ENCODE assay signal across 26 cellular contexts in the genomic region with DNA sequence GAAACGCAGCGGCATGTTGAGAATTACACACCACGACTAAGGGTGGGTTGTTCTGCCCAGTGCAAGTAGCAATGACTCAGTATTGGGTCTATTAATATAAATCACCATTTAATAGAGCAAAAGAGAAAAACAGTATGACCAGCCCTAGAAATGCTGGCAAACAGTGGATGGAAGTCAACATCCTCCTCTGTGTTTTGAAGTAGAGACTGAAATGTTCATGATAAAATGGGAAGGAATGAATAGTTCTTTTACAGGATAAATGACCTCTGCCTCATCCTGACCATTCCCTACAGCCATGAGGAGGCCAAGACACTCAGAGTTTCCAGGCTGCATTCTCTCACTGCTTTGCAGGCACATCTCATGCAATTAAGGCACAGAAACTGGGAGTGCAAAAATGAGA.
A peak's percentile ranks its signal among the peaks of the same experiment; 100 is the strongest.
DNase-seq lines count a peak whose midpoint lies in the region; ATAC-seq and TF ChIP-seq lines count a peak whose summit lies in the region.
"Had no signal": no experiment of that assay in that cellular context is flagged by ENCODE, and none has a peak within 500 bp of the region (broad histone marks: within the 10 kb centered on the region; RNA-seq: fewer than 3 reads in every experiment).

No MANE protein-coding gene starts in this region.

- H3K4me1 ChIP-seq in sigmoid colon (peaks cover 0 to 12% (median 7%) of the 10 kb centered on the region in 4 donors), foreskin keratinocyte (peaks cover 8% of the 10 kb centered on the region)
- H3K4me1 ChIP-seq: colonic mucosa had no signal

- H3K4me1 Mint-ChIP-seq in activated naive CD4-positive, alpha-beta T cell treated with anti-CD3 and anti-CD28 coated beads, Interleukin-2, amount 10 ng/mL, durations not matched to agents 7 days and 5 days = no peaks in the 10 kb centered on the region
- H3K4me1 Mint-ChIP-seq: activated CD4-positive, alpha-beta T cell treated with anti-CD3 and anti-CD28 coated beads, Interleukin-2, amount 10 ng/mL, durations not matched to agents 24 days and 14 days had no signal

- no peaks in the 10 kb centered on the region for H3K36me3 Mint-ChIP-seq in activated naive CD4-positive, alpha-beta T cell treated with anti-CD3 and anti-CD28 coated beads, Interleukin-2, amount 10 ng/mL, durations not matched to agents 7 days and 5 days

- no peak for TF ChIP-seq POLR2A in sigmoid colon (IDR thresholded peaks at IDR 0.05)

- H3K27me3 Mint-ChIP-seq in activated naive CD4-positive, alpha-beta T cell treated with anti-CD3 and anti-CD28 coated beads, Interleukin-2, amount 10 ng/mL, durations not matched to agents 7 days and 5 days = peaks cover 33% of the 10 kb centered on the region
- H3K27me3 Mint-ChIP-seq: activated CD4-positive, alpha-beta T cell treated with anti-CD3 and anti-CD28 coated beads, Interleukin-2, amount 10 ng/mL, durations not matched to agents 24 days and 14 days had no signal

- no peak overlapping the region for H3K4me3 Mint-ChIP-seq in activated naive CD4-positive, alpha-beta T cell treated with anti-CD3 and anti-CD28 coated beads, Interleukin-2, amount 10 ng/mL, durations not matched to agents 7 days and 5 days
- H3K4me3 Mint-ChIP-seq: activated CD4-positive, alpha-beta T cell treated with anti-CD3 and anti-CD28 coated beads, Interleukin-2, amount 10 ng/mL, durations not matched to agents 24 days and 14 days; activated T-cell treated with anti-CD3 and anti-CD28 coated beads, Interleukin-2, amount 50 U/mL, for 4 hours; GM23338; T-helper 2 cell treated with Interferon-gamma antibody and Interleukin-4, amounts not matched to agents 5 μg/mL and 100 μg/mL, for 36 hours had no signal

- H3K27ac ChIP-seq in sigmoid colon (no peak overlapping the region), foreskin keratinocyte (no peak overlapping the region)
- H3K27ac ChIP-seq: BLaER1 treated with 17β-estradiol and CSF1 and Interleukin-3, amounts not matched to agents 10 nM and 100 nM; colonic mucosa; epithelial cell of prostate; left ventricle myocardium inferior; PC-9 had no signal

- no peaks in the 10 kb centered on the region for H3K9me3 ChIP-seq in sigmoid colon
- H3K9me3 ChIP-seq: colonic mucosa had no signal

- H3K27me3 ChIP-seq in sigmoid colon (no peaks in the 10 kb centered on the region), foreskin keratinocyte (no peaks in the 10 kb centered on the region)
- H3K27me3 ChIP-seq: BLaER1 treated with 17β-estradiol and CSF1 and Interleukin-3, amounts not matched to agents 10 nM and 100 nM; colonic mucosa; tibial nerve had no signal

- CTCF ChIA-PET in activated naive CD4-positive, alpha-beta T cell treated with anti-CD3 and anti-CD28 coated beads, Interleukin-2, amount 10 ng/mL, durations not matched to agents 7 days and 5 days (lab: Charles Lee) = no interaction called here

- H3K4me3 ChIP-seq in fibroblast of the aortic adventitia (ENCODE audit: low read depth, low read length) (no peak overlapping the region), sigmoid colon (no peak overlapping the region)
- H3K4me3 ChIP-seq: BLaER1 treated with 17β-estradiol and CSF1 and Interleukin-3, amounts not matched to agents 10 nM and 100 nM; colonic mucosa; GM23338; left ventricle myocardium inferior; PC-9; tibial nerve had no signal

- no peak for TF ChIP-seq EP300 in sigmoid colon (IDR thresholded peaks at IDR 0.05)

- peaks cover 1% of the 10 kb centered on the region for H3K9me3 Mint-ChIP-seq in activated naive CD4-positive, alpha-beta T cell treated with anti-CD3 and anti-CD28 coated beads, Interleukin-2, amount 10 ng/mL, durations not matched to agents 7 days and 5 days

- H3K27ac Mint-ChIP-seq in activated naive CD4-positive, alpha-beta T cell treated with anti-CD3 and anti-CD28 coated beads, Interleukin-2, amount 10 ng/mL, durations not matched to agents 7 days and 5 days = no peak overlapping the region
- H3K27ac Mint-ChIP-seq: activated CD4-positive, alpha-beta T cell treated with anti-CD3 and anti-CD28 coated beads, Interleukin-2, amount 10 ng/mL, durations not matched to agents 24 days and 14 days; GM23338; T-helper 2 cell treated with Interferon-gamma antibody and Interleukin-4, amounts not matched to agents 5 μg/mL and 100 μg/mL, for 36 hours had no signal

- TF ChIP-seq CTCF in fibroblast of the aortic adventitia (IDR thresholded peaks at IDR 0.05; ENCODE audit: insufficient read depth, low read length) (no peak), sigmoid colon (IDR thresholded peaks at IDR 0.05) (no peak), foreskin keratinocyte (conservative IDR thresholded peaks at IDR 0.05) (no peak)

- intact Hi-C loops in sigmoid colon (cut with DNase I) = no loop called here

- WGBS in sigmoid colon, 2 donors = 67 to 85% methylated on average over 3 of the region's 3 CpGs

- no peak for ATAC-seq in HG03039 (IDR thresholded peaks at IDR 0.05; ENCODE audit: unreplicated experiment)
- no peak for ATAC-seq in foreskin keratinocyte
- ATAC-seq: activated T-cell treated with anti-CD3 and anti-CD28 coated beads, Interleukin-2, amount 50 U/mL, for 4 hours; GM23338; stimulated activated naive CD8-positive, alpha-beta T cell treated with anti-CD3 and anti-CD28 coated beads, Interleukin-15, Interleukin-2, amounts not matched to agents 100 U/mL and 50 U/mL, for 24 hours had no signal

- H3K36me3 ChIP-seq in sigmoid colon = no peaks in the 10 kb centered on the region
- H3K36me3 ChIP-seq: BLaER1 treated with 17β-estradiol and CSF1 and Interleukin-3, amounts not matched to agents 10 nM and 100 nM; colonic mucosa; left ventricle myocardium inferior; tibial nerve had no signal

- DNase-seq in EH (ENCODE audit: low read depth) = peak; percentile 78
- DNase-seq in amniotic epithelial cell (ENCODE audit: low read depth) = peak; percentile 18
- peak; percentile 45 for DNase-seq in fibroblast of the aortic adventitia (ENCODE audit: low read depth)
- peak; percentile 48 for DNase-seq in sigmoid colon
- DNase-seq in activated CD8-positive, alpha-beta memory T cell treated with anti-CD3 and anti-CD28 coated beads for 24 hours = no peak
- DNase-seq in activated naive CD4-positive, alpha-beta T cell treated with anti-CD3 and anti-CD28 coated beads, Interleukin-2, amount 10 ng/mL, durations not matched to agents 7 days and 5 days = no peak
- no peak for DNase-seq in foreskin keratinocyte
- DNase-seq: activated CD4-positive, alpha-beta T cell treated with anti-CD3 and anti-CD28 coated beads, Interleukin-2, amount 10 ng/mL, durations not matched to agents 24 days and 14 days; activated T-cell treated with anti-CD3 and anti-CD28 coated beads, Interleukin-2, amount 50 U/mL, for 4 hours; colonic mucosa; DMS53; effector CD8-positive, alpha-beta T cell; left ventricle myocardium inferior; NCI-H187 treated with DMSO at 0.1 percent for 48 hours; NCI-H2171 treated with DMSO at 0.1 percent for 48 hours; NCI-H526; NK-92 treated with Interleukin-12 subunit alpha and Interleukin-12 subunit beta, amount 100 ng/mL, for 24 hours; PC-9; Right ventricle myocardium superior; stimulated activated naive CD8-positive, alpha-beta T cell treated with anti-CD3 and anti-CD28 coated beads, Interleukin-15, Interleukin-2, amounts not matched to agents 100 U/mL and 50 U/mL, for 24 hours had no signal

Comparison
In these comparisons a context has a peak if more than half of its experiments do, and no peak if none do; other contexts are left out.
1. DNase-seq: peak in EH (single experiment), amniotic epithelial cell (single experiment), fibroblast of the aortic adventitia (single experiment) and sigmoid colon (single experiment); none in activated CD8-positive, alpha-beta memory T cell treated with anti-CD3 and anti-CD28 coated beads for 24 hours (single experiment), activated naive CD4-positive, alpha-beta T cell treated with anti-CD3 and anti-CD28 coated beads, Interleukin-2, amount 10 ng/mL, durations not matched to agents 7 days and 5 days (single experiment) and foreskin keratinocyte (0 of 2).